Comparison of ENCODE assay signal across 1 cellular context in the genomic region with DNA sequence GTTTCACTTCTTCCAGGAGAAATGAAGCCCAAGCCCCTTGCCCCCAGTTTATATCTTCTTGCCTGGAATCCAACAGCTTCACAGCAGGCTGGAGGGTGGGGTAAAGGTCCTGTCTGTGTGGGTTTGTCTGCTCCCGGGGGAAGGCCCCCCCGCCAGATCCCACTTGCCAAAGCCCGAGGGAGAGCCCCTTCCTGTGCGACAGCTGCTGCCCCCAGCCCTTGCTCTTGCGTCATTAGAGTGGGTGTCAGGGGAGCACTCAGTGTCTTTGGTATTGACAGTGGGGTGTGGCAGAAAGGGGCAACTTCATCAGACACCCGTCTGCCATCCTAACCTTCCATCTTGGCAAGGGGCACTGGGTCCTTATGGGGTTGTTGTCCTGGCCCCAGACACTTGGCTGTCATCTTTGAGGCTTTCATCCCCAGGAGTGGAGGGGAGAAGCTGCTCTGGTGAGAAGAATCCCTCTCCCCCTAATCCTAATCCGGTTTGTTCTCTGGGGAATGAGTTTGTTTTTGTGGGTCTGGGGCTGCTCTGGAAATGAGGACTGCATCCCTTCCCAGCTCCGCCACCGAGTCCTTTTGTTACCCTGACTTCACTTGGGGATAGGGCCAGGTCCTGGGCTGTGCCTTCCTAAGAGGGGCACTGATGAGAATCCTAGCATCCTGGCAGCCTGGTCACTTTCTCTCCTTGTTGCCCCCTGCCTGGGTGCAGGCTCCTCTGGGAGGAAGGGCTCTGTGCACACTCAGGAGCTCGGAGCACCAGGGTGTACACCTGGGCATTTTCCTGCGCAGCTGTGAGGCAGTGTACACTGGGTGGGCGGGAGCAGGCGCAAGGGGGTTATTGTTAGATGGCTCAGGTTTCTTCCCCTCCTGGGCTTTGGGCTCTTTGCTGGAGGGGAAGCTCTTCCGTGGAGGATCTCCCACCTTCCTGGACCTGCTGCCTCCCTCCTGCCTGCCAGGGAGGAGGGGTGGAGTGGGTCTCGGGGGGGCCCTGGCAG.
TF ChIP-seq lines count a peak whose summit lies in the region.

No MANE protein-coding gene starts in this region.

TF ChIP-seq in endothelial cell of umbilical vein, 7 proteins besides CTCF, POLR2A, EP300 and RAD21:
- TF ChIP-seq MYC (IDR thresholded peaks at IDR 0.05; ENCODE audit: low read depth, low read length), result no peak
- TF ChIP-seq, protein P1, sequence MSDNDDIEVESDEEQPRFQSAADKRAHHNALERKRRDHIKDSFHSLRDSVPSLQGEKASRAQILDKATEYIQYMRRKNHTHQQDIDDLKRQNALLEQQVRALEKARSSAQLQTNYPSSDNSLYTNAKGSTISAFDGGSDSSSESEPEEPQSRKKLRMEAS (IDR thresholded peaks at IDR 0.05; ENCODE audit: insufficient read depth, insufficient read length), result no peak
- no peak for TF ChIP-seq JUN (IDR thresholded peaks at IDR 0.05; ENCODE audit: borderline replicate concordance, insufficient read depth, insufficient read length, low read depth)
- no peak for TF ChIP-seq EZH2 (IDR thresholded peaks at IDR 0.05; ENCODE audit: borderline replicate concordance, low read depth, low read length, severe bottlenecking)
- no peak for TF ChIP-seq POLR2AphosphoS5 (IDR thresholded peaks at IDR 0.05; ENCODE audit: insufficient read depth, low read depth, low read length)
- TF ChIP-seq FOS (IDR thresholded peaks at IDR 0.05; ENCODE audit: borderline replicate concordance, insufficient read depth, low read length), result no peak
- TF ChIP-seq GATA2 (IDR thresholded peaks at IDR 0.05; ENCODE audit: insufficient read depth, insufficient read length, low read depth, low read length), result no peak
